Comparison of ENCODE assay signal across 8 cellular contexts in the genomic region with DNA sequence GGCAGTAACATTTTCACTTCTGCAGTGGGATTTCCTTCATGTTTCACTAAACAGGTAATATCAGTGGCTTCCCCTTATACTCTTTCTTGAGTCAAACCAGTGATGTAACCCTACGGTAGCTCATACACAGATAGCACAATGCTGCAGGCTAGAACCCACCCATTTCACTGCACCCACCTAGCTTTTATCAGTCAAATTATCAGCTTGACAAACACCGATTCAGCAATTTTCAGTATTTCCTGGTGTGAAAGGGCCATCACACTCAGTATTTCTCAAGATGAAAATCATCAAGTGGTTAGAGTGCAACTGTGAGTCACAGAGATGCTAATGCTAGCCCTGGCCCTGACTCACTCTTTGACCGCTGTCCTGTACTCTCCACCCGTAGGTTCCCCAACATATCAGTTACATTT.
DNase-seq lines count a peak whose midpoint lies in the region; ATAC-seq and TF ChIP-seq lines count a peak whose summit lies in the region.

No MANE protein-coding gene starts in this region.

- H3K27ac Mint-ChIP-seq in CD4-positive, alpha-beta memory T cell: peak overlapping the region; percentile 82 to 97 (median 94)
- H3K27ac Mint-ChIP-seq in activated naive CD8-positive, alpha-beta T cell treated with anti-CD3 and anti-CD28 coated beads, Interleukin-2, amount 10 ng/mL, durations not matched to agents 7 days and 5 days: peak overlapping the region; percentile 77

- H3K27ac ChIP-seq in CD4-positive, alpha-beta memory T cell (ENCODE audit: low read depth, low read length): peak overlapping the region; percentile 67
- H3K27ac ChIP-seq in smooth muscle cell (ENCODE audit: low read depth) (no peak overlapping the region), ovary (no peak overlapping the region)

- H3F3A ChIP-seq in smooth muscle cell (ENCODE audit: low read depth): no peaks in the 10 kb centered on the region

- CTCF ChIA-PET in CD4-positive, alpha-beta memory T cell (lab: Charles Lee; ENCODE audit: partially characterized antibody): interaction anchor here (0.8 to 7.2 kb wide), 16 partner anchors 22 to 489 kb away, joined by 3 to 111 read pairs (median 5); a partner anchor contains a TSS

- POLR2A ChIA-PET in CD4-positive, alpha-beta memory T cell (lab: Charles Lee; ENCODE audit: partially characterized antibody): interaction anchor here (0.6 to 5.7 kb wide), 16 partner anchors 8 to 259 kb away, joined by 3 to 169 read pairs (median 4); a partner anchor contains a TSS
- POLR2A ChIA-PET in activated naive CD8-positive, alpha-beta T cell treated with anti-CD3 and anti-CD28 coated beads, Interleukin-2, amount 10 ng/mL, durations not matched to agents 7 days and 5 days (lab: Charles Lee): interaction anchor here (0.8 to 3.6 kb wide), 10 partner anchors 9 to 249 kb away, joined by 3 to 25 read pairs (median 4); a partner anchor contains a TSS

- no peak overlapping the region for H3K4me2 ChIP-seq in smooth muscle cell

- H4K20me1 ChIP-seq in smooth muscle cell (ENCODE audit: low read depth): no peaks in the 10 kb centered on the region

- no peak overlapping the region for H2AFZ ChIP-seq in smooth muscle cell (ENCODE audit: low read depth)

- TF ChIP-seq CTCF in retinal pigment epithelial cell (conservative IDR thresholded peaks at IDR 0.05; ENCODE audit: low read depth, low read length) (no peak), smooth muscle cell (IDR thresholded peaks at IDR 0.05; ENCODE audit: borderline replicate concordance, insufficient read depth, poor library complexity, severe bottlenecking) (no peak), ovary (IDR thresholded peaks at IDR 0.05) (no peak)

- peak; percentile 49 for ATAC-seq in GM19467 (IDR thresholded peaks at IDR 0.05; ENCODE audit: unreplicated experiment)
- peak; percentile 27 for ATAC-seq in activated naive CD8-positive, alpha-beta T cell treated with anti-CD3 and anti-CD28 coated beads, Interleukin-2, amount 10 ng/mL, durations not matched to agents 7 days and 5 days (ENCODE audit: low read depth)

- H3K36me3 Mint-ChIP-seq in CD4-positive, alpha-beta memory T cell: no peaks in the 10 kb centered on the region
- peaks cover 38% of the 10 kb centered on the region for H3K36me3 Mint-ChIP-seq in activated naive CD8-positive, alpha-beta T cell treated with anti-CD3 and anti-CD28 coated beads, Interleukin-2, amount 10 ng/mL, durations not matched to agents 7 days and 5 days

- no peaks in the 10 kb centered on the region for H3K27me3 Mint-ChIP-seq in CD4-positive, alpha-beta memory T cell
- no peaks in the 10 kb centered on the region for H3K27me3 Mint-ChIP-seq in activated naive CD8-positive, alpha-beta T cell treated with anti-CD3 and anti-CD28 coated beads, Interleukin-2, amount 10 ng/mL, durations not matched to agents 7 days and 5 days

- no peak overlapping the region for H3K9ac ChIP-seq in smooth muscle cell (ENCODE audit: low read depth)

- H3K9me3 ChIP-seq in CD4-positive, alpha-beta memory T cell (ENCODE audit: control insufficient read depth in 1 of 2, low read length in 2 of 2): no peaks in the 10 kb centered on the region
- H3K9me3 ChIP-seq in smooth muscle cell (replicated peaks; ENCODE audit: low read depth) (no peaks in the 10 kb centered on the region), ovary (no peaks in the 10 kb centered on the region)

- H3K9me3 Mint-ChIP-seq in CD4-positive, alpha-beta memory T cell: peaks cover 0 to 5% (median 0%) of the 10 kb centered on the region in 8 donors
- peaks cover 2% of the 10 kb centered on the region for H3K9me3 Mint-ChIP-seq in activated naive CD8-positive, alpha-beta T cell treated with anti-CD3 and anti-CD28 coated beads, Interleukin-2, amount 10 ng/mL, durations not matched to agents 7 days and 5 days

- H3K27me3 ChIP-seq in CD4-positive, alpha-beta memory T cell (ENCODE audit: insufficient read depth, low read length): no peaks in the 10 kb centered on the region
- H3K27me3 ChIP-seq in smooth muscle cell (ENCODE audit: low read depth): no peaks in the 10 kb centered on the region
- no peaks in the 10 kb centered on the region for H3K27me3 ChIP-seq in ovary

- H3K4me3 Mint-ChIP-seq in CD4-positive, alpha-beta memory T cell: peak overlapping the region in 5 of 8 donors; percentile 5 to 73 (median 58)
- peak overlapping the region; percentile 39 for H3K4me3 Mint-ChIP-seq in activated naive CD8-positive, alpha-beta T cell treated with anti-CD3 and anti-CD28 coated beads, Interleukin-2, amount 10 ng/mL, durations not matched to agents 7 days and 5 days

- intact Hi-C loops in CD4-positive, alpha-beta memory T cell (cut with micrococcal nuclease): loop anchor here (2.0 to 5.0 kb wide), 3 partner anchors 35 to 251 kb away; no protein-coding TSS in a partner anchor
- intact Hi-C loops in ovary (cut with DNase I): no loop called here

- DNase-seq in CD4-positive, alpha-beta memory T cell: peak in 4 of 5 donors; percentile 10 to 63 (median 22)
- DNase-seq in HS-27A (ENCODE audit: low read depth): peak; percentile 64
- no peak for DNase-seq in activated naive CD8-positive, alpha-beta T cell treated with anti-CD3 and anti-CD28 coated beads, Interleukin-2, amount 10 ng/mL, durations not matched to agents 7 days and 5 days
- DNase-seq in retinal pigment epithelial cell (ENCODE audit: low read depth): peak; percentile 44
- no peak for DNase-seq in smooth muscle cell (lab: John Stamatoyannopoulos, UW; ENCODE audit: unreplicated experiment)
- no peak for DNase-seq in DMS114 treated with DMSO at 0.1 percent for 48 hours (lab: John Stamatoyannopoulos, UW; ENCODE audit: unreplicated experiment)
- no peak for DNase-seq in ovary

- WGBS in smooth muscle cell (ENCODE audit: low lambda C conversion rate): 71% methylated on average over 4 of the region's 4 CpGs
- 86 to 90% (median 86%) methylated on average over 4 of the region's 4 CpGs for WGBS in ovary, 3 donors

- no peaks in the 10 kb centered on the region for H3K36me3 ChIP-seq in CD4-positive, alpha-beta memory T cell (ENCODE audit: insufficient read depth, low read length)
- H3K36me3 ChIP-seq in smooth muscle cell (ENCODE audit: low read depth): no peaks in the 10 kb centered on the region
- H3K36me3 ChIP-seq in ovary: no peaks in the 10 kb centered on the region

- H3K4me3 ChIP-seq in CD4-positive, alpha-beta memory T cell (ENCODE audit: low read length in 2 of 2): peak overlapping the region in 1 of 2 donors; percentile 17
- H3K4me3 ChIP-seq in retinal pigment epithelial cell (ENCODE audit: low read length) (no peak overlapping the region), smooth muscle cell (no peak overlapping the region), ovary (no peak overlapping the region)

- H3K4me1 Mint-ChIP-seq in CD4-positive, alpha-beta memory T cell: peaks cover 51 to 76% (median 63%) of the 10 kb centered on the region in 4 donors
- peaks cover 66% of the 10 kb centered on the region for H3K4me1 Mint-ChIP-seq in activated naive CD8-positive, alpha-beta T cell treated with anti-CD3 and anti-CD28 coated beads, Interleukin-2, amount 10 ng/mL, durations not matched to agents 7 days and 5 days

- no peak for TF ChIP-seq EP300 in ovary (IDR thresholded peaks at IDR 0.05)

- no peak for TF ChIP-seq POLR2A in ovary (IDR thresholded peaks at IDR 0.05)

- H3K79me2 ChIP-seq in smooth muscle cell (ENCODE audit: low read depth): no peaks in the 10 kb centered on the region

- H3K4me1 ChIP-seq in CD4-positive, alpha-beta memory T cell (ENCODE audit: insufficient read depth, low read length): peaks cover 48% of the 10 kb centered on the region
- no peaks in the 10 kb centered on the region for H3K4me1 ChIP-seq in smooth muscle cell (ENCODE audit: low read depth)
- H3K4me1 ChIP-seq in ovary (ENCODE audit: insufficient read depth): no peaks in the 10 kb centered on the region

Comparison
In these comparisons a context has a peak if more than half of its experiments do, and no peak if none do; other contexts are left out.
1. DNase-seq: peak in CD4-positive, alpha-beta memory T cell (4 of 5), HS-27A (single experiment) and retinal pigment epithelial cell (single experiment); none in activated naive CD8-positive, alpha-beta T cell treated with anti-CD3 and anti-CD28 coated beads, Interleukin-2, amount 10 ng/mL, durations not matched to agents 7 days and 5 days (single experiment), smooth muscle cell (single experiment), DMS114 treated with DMSO at 0.1 percent for 48 hours (single experiment) and ovary (0 of 5).